1 cellular context compared by ENCODE assay signal in genomic region chr9:108759835-108760234, GRCh38.
A peak's percentile ranks its signal among the peaks of the same experiment; 100 is the strongest.
TF ChIP-seq lines count a peak whose summit lies in the region.

No MANE protein-coding gene starts in this region.

TF ChIP-seq in HepG2, 621 proteins besides CTCF, POLR2A, EP300 and RAD21 (continued from another document):
- TF ChIP-seq ZHX2 (IDR thresholded peaks at IDR 0.05; ENCODE audit: low read depth) = no peak
- no peak for TF ChIP-seq ZHX2 (CRISPR knock-in tag; IDR thresholded peaks at IDR 0.05; ENCODE audit: borderline replicate concordance)
- TF ChIP-seq MNT (IDR thresholded peaks at IDR 0.05) = peak; percentile 49; the same call in 1 of the 2 replicates
- no peak for TF ChIP-seq YY1 (IDR thresholded peaks at IDR 0.05; ENCODE audit: insufficient read depth, insufficient replicate concordance, low read depth, low read length)
- TF ChIP-seq PTBP1 (IDR thresholded peaks at IDR 0.05; ENCODE audit: low read depth, low read length, poor library complexity, severe bottlenecking) = no peak
- TF ChIP-seq MBD4 (IDR thresholded peaks at IDR 0.05; ENCODE audit: borderline replicate concordance, low read length) = no peak
